In genomic region chr4:83219344-83219990, GRCh38 we compare ENCODE assay signal across 8 cellular contexts.
A peak's percentile ranks its signal among the peaks of the same experiment; 100 is the strongest.
DNase-seq lines count a peak whose midpoint lies in the region; ATAC-seq, FAIRE-seq and TF ChIP-seq lines count a peak whose summit lies in the region.

No MANE protein-coding gene starts in this region.

- ATAC-seq in GM21515 (IDR thresholded peaks at IDR 0.05; ENCODE audit: unreplicated experiment) (peak; percentile 27), GM12878 (peak; percentile 37), GM21786 (IDR thresholded peaks at IDR 0.05; ENCODE audit: unreplicated experiment) (no peak), GM18909 (IDR thresholded peaks at IDR 0.05; ENCODE audit: poor library complexity, unreplicated experiment) (no peak), SK-N-SH treated with all-trans-retinoic acid at 6 μM for 48 hours (no peak)
- ATAC-seq in natural killer cell treated with Interleukin-12 subunit alpha and Interleukin-12 subunit beta and Interleukin-15 and Interleukin-18, amount 100 ng/mL, for 72 hours, result peak; percentile 57 to 61

- H3K4me3 ChIP-seq in OCI-LY3 (ENCODE audit: low read length) (peak overlapping the region; percentile 56), GM12878 (peak overlapping the region; percentile 32; the same call in 1 of the 2 replicates), HAP-1 (no peak overlapping the region)

- no TSS peak for BruUV-seq in GM12878 (replicated peaks; lab: Mats Ljungman, UMichigan)

- H3K36me3 Mint-ChIP-seq in natural killer cell treated with Interleukin-12 subunit alpha and Interleukin-12 subunit beta and Interleukin-15 and Interleukin-18, amount 100 ng/mL, for 72 hours, result no peaks in the 10 kb centered on the region

- SMC1A ChIA-PET in GM12878 (lab: Charles Lee; ENCODE audit: uncharacterized antibody, unreplicated experiment), result interaction anchor here (0.9 to 10.4 kb wide), 17 partner anchors 12 to 314 kb away, joined by 3 to 183 read pairs (median 16); partner anchors contain the start of genes COPS4, COQ2 and PLAC8

- CTCF ChIA-PET in GM12878 (lab: Yijun Ruan, JAX), result interaction anchor here (0.9 to 3.7 kb wide), 8 partner anchors 12 to 107 kb away, joined by 3 to 24 read pairs (median 11); no protein-coding TSS in a partner anchor

- peak overlapping the region; percentile 65 to 72 for H3K27ac Mint-ChIP-seq in natural killer cell treated with Interleukin-12 subunit alpha and Interleukin-12 subunit beta and Interleukin-15 and Interleukin-18, amount 100 ng/mL, for 72 hours

- no peak for TF ChIP-seq RAD21 in GM12878 (IDR thresholded peaks at IDR 0.05; ENCODE audit: insufficient read depth, low read depth, low read length)

- H4K20me1 ChIP-seq in OCI-LY3 (ENCODE audit: insufficient read depth, low read length), result no peaks in the 10 kb centered on the region
- H4K20me1 ChIP-seq in GM12878 (ENCODE audit: control insufficient read depth, insufficient read depth), result no peaks in the 10 kb centered on the region

- H3K4me1 ChIP-seq in OCI-LY3 (ENCODE audit: low read length) (peaks cover 58% of the 10 kb centered on the region), GM12878 (ENCODE audit: control insufficient read depth, insufficient read depth, low read length) (peaks cover 70% of the 10 kb centered on the region), HAP-1 (no peaks in the 10 kb centered on the region)

- H3K4me3 Mint-ChIP-seq in natural killer cell treated with Interleukin-12 subunit alpha and Interleukin-12 subunit beta and Interleukin-15 and Interleukin-18, amount 100 ng/mL, for 72 hours, result peak overlapping the region; percentile 74

- TF ChIP-seq CTCF in OCI-LY3 (IDR thresholded peaks at IDR 0.05; ENCODE audit: low read depth, low read length) (no peak), GM12878 (IDR thresholded peaks at IDR 0.05 in 2 of 3, conservative IDR thresholded peaks at IDR 0.05 in 1 of 3; ENCODE audit: control insufficient read depth in 2 of 3, extremely low read depth in 1 of 3, insufficient read depth in 1 of 3, low read depth in 3 of 3, low read length in 3 of 3) (no peak)

- POLR2A ChIA-PET in GM12878 (lab: Charles Lee), result interaction anchor here (1.2 to 6.8 kb wide), 6 partner anchors 19 to 108 kb away, joined by 3 to 77 read pairs (median 11); partner anchors contain the start of gene PLAC8

- H3K27ac ChIP-seq in OCI-LY3 (ENCODE audit: low read length) (peak overlapping the region; percentile 95), GM12878 (ENCODE audit: control insufficient read depth, insufficient read depth) (peak overlapping the region; percentile 97)

- intact Hi-C loops in GM12878 (cut with micrococcal nuclease; ENCODE audit: unreplicated experiment), result loop anchor here (1.0 to 5.0 kb wide), 4 partner anchors 41 to 207 kb away; partner anchors contain the start of gene LIN54

- WGBS in GM12878 (ENCODE audit: insufficient coverage, insufficient replicate concordance, low lambda C conversion rate, missing lambda C conversion rate), result 5% methylated on average over 11 of the region's 11 CpGs

- H3K9ac ChIP-seq in OCI-LY3 (ENCODE audit: low read length), result peak overlapping the region; percentile 71
- peak overlapping the region; percentile 83 for H3K9ac ChIP-seq in GM12878 (ENCODE audit: control insufficient read depth, insufficient read depth, low read length)

- H3K79me2 ChIP-seq in OCI-LY3 (ENCODE audit: low read length), result no peaks in the 10 kb centered on the region
- no peaks in the 10 kb centered on the region; the same call in 1 of the 2 replicates for H3K79me2 ChIP-seq in GM12878 (ENCODE audit: control insufficient read depth, insufficient read depth, low read length)

- peak; percentile 33 to 50; a peak in 2 of 4 replicates for TF ChIP-seq EP300 in GM12878 (IDR thresholded peaks at IDR 0.05; ENCODE audit: borderline replicate concordance in 1 of 2, control insufficient read depth in 1 of 2, low read depth in 2 of 2, low read length in 2 of 2)

- peak; percentile 23 for FAIRE-seq in GM12878 (lab: Jason Lieb, UNC)

- TF ChIP-seq POLR2A in GM12878 (IDR thresholded peaks at IDR 0.05; ENCODE audit: low read depth, low read length), result no peak

- H3K9me3 ChIP-seq in OCI-LY3 (ENCODE audit: insufficient read depth, low read length), result no peaks in the 10 kb centered on the region
- H3K9me3 ChIP-seq in GM12878 (replicated peaks; ENCODE audit: control insufficient read depth, insufficient read depth, low read length), result peaks cover 5% of the 10 kb centered on the region; the same call in 2 of the 3 replicates
- H3K9me3 ChIP-seq in HAP-1, result no peaks in the 10 kb centered on the region

- DNase-seq in GM12878 (ENCODE audit: low read depth, low spot score), result peak; percentile 77
- peak; percentile 66 for DNase-seq in natural killer cell treated with Interleukin-12 subunit alpha and Interleukin-12 subunit beta and Interleukin-15 and Interleukin-18, amount 100 ng/mL, for 72 hours (ENCODE audit: low spot score)
- DNase-seq in HAP-1 (ENCODE audit: low spot score in 2 of 2), result no peak

- H3K4me2 ChIP-seq in OCI-LY3 (ENCODE audit: low read length) (peak overlapping the region; percentile 69), GM12878 (ENCODE audit: control insufficient read depth, insufficient read depth) (peak overlapping the region; percentile 97)

- H3K9me3 Mint-ChIP-seq in natural killer cell treated with Interleukin-12 subunit alpha and Interleukin-12 subunit beta and Interleukin-15 and Interleukin-18, amount 100 ng/mL, for 72 hours, result no peaks in the 10 kb centered on the region

- H3K27me3 Mint-ChIP-seq in natural killer cell treated with Interleukin-12 subunit alpha and Interleukin-12 subunit beta and Interleukin-15 and Interleukin-18, amount 100 ng/mL, for 72 hours, result no peaks in the 10 kb centered on the region

- H3K36me3 ChIP-seq in OCI-LY3 (replicated peaks; ENCODE audit: low read depth, low read length), result no peaks in the 10 kb centered on the region
- H3K36me3 ChIP-seq in GM12878 (ENCODE audit: control insufficient read depth in 2 of 2, insufficient read depth in 2 of 2, low read length in 1 of 2), result no peaks in the 10 kb centered on the region
- no peaks in the 10 kb centered on the region for H3K36me3 ChIP-seq in HAP-1 (replicated peaks)

- H3K4me1 Mint-ChIP-seq in natural killer cell treated with Interleukin-12 subunit alpha and Interleukin-12 subunit beta and Interleukin-15 and Interleukin-18, amount 100 ng/mL, for 72 hours (ENCODE audit: low read depth in 2 of 2), result peaks cover 64 to 77% of the 10 kb centered on the region in 2 donors

- RAD21 ChIA-PET in GM12878 (lab: Charles Lee; ENCODE audit: unreplicated experiment), result interaction anchor here (1.6 to 4.4 kb wide), 13 partner anchors 11 to 144 kb away, joined by 6 to 127 read pairs (median 22); partner anchors contain the start of gene PLAC8

- H3K27me3 ChIP-seq in OCI-LY3 (ENCODE audit: low read depth, low read length) (peaks cover 19% of the 10 kb centered on the region; the same call in 1 of the 2 replicates), GM12878 (replicated peaks in 1 of 2; ENCODE audit: control insufficient read depth in 2 of 2, insufficient read depth in 2 of 2, low read length in 1 of 2) (no peaks in the 10 kb centered on the region), HAP-1 (ENCODE audit: low read depth) (no peaks in the 10 kb centered on the region)

- in situ Hi-C loops in GM12878 (cut with MboI) (loop anchor here (5.0 kb wide), 1 partner anchor 107 kb away; the partner anchor contains the start of gene PLAC8), HAP-1 (cut with MboI; ENCODE audit: low sequenced_read_pairs) (no loop called here)

- H2AFZ ChIP-seq in OCI-LY3 (ENCODE audit: low read depth, low read length) (peak overlapping the region; percentile 30; the same call in 1 of the 2 replicates), GM12878 (ENCODE audit: control insufficient read depth, low read depth, low read length) (peak overlapping the region; percentile 76)

TF ChIP-seq in GM12878, 131 proteins besides CTCF, POLR2A, EP300 and RAD21 (continues in another document):
- TF ChIP-seq, protein P1, sequence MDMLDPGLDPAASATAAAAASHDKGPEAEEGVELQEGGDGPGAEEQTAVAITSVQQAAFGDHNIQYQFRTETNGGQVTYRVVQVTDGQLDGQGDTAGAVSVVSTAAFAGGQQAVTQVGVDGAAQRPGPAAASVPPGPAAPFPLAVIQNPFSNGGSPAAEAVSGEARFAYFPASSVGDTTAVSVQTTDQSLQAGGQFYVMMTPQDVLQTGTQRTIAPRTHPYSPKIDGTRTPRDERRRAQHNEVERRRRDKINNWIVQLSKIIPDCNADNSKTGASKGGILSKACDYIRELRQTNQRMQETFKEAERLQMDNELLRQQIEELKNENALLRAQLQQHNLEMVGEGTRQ (IDR thresholded peaks at IDR 0.05; ENCODE audit: borderline replicate concordance, low read depth, low read length), result peak; percentile 13; the same call in 1 of the 2 replicates

TF ChIP-seq in SK-N-SH treated with all-trans-retinoic acid at 6 μM for 48 hours, 23 proteins besides CTCF, POLR2A, EP300 and RAD21 (continues in another document):
- TF ChIP-seq, protein P2, sequence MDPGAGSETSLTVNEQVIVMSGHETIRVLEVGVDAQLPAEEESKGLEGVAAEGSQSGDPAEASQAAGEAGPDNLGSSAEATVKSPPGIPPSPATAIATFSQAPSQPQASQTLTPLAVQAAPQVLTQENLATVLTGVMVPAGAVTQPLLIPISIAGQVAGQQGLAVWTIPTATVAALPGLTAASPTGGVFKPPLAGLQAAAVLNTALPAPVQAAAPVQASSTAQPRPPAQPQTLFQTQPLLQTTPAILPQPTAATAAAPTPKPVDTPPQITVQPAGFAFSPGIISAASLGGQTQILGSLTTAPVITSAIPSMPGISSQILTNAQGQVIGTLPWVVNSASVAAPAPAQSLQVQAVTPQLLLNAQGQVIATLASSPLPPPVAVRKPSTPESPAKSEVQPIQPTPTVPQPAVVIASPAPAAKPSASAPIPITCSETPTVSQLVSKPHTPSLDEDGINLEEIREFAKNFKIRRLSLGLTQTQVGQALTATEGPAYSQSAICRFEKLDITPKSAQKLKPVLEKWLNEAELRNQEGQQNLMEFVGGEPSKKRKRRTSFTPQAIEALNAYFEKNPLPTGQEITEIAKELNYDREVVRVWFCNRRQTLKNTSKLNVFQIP (CRISPR knock-in tag; IDR thresholded peaks at IDR 0.05; ENCODE audit: borderline replicate concordance, low read depth), result no peak
- TF ChIP-seq ZC3H10 (CRISPR knock-in tag; IDR thresholded peaks at IDR 0.05) (no peak), ZFP30 (CRISPR knock-in tag; IDR thresholded peaks at IDR 0.05) (no peak), PPARA (CRISPR knock-in tag; IDR thresholded peaks at IDR 0.05; ENCODE audit: borderline replicate concordance) (no peak)

Comparison
In these comparisons a context has a peak if more than half of its experiments do, and no peak if none do; other contexts are left out.
1. ATAC-seq: peak in GM21515 (single experiment), GM12878 (single experiment) and natural killer cell treated with Interleukin-12 subunit alpha and Interleukin-12 subunit beta and Interleukin-15 and Interleukin-18, amount 100 ng/mL, for 72 hours (2 of 2); none in GM21786 (single experiment), GM18909 (single experiment) and SK-N-SH treated with all-trans-retinoic acid at 6 μM for 48 hours (single experiment).
2. DNase-seq: peak in GM12878 (single experiment) and natural killer cell treated with Interleukin-12 subunit alpha and Interleukin-12 subunit beta and Interleukin-15 and Interleukin-18, amount 100 ng/mL, for 72 hours (single experiment); none in HAP-1 (0 of 2).